ENCODE assay signal across 1 cellular context in genomic region chr1:209630383-209631219, GRCh38.
TF ChIP-seq lines count a peak whose summit lies in the region.

No MANE protein-coding gene starts in this region.

TF ChIP-seq in K562, 482 proteins besides CTCF, POLR2A, EP300 and RAD21:
- no peak for TF ChIP-seq BRD4 (IDR thresholded peaks at IDR 0.05)
- no peak for TF ChIP-seq BMI1 (IDR thresholded peaks at IDR 0.05; ENCODE audit: low read length)
- TF ChIP-seq ZBED1 (IDR thresholded peaks at IDR 0.05), result no peak
- TF ChIP-seq BHLHE40 (IDR thresholded peaks at IDR 0.05; ENCODE audit: low read length), result peak; percentile 24; the same call in 1 of the 2 replicates
TF ChIP-seq in K562: peak in this region for 1.
